In genomic region chr5:43804723-43805122, GRCh38 we compare ENCODE assay signal across 23 cellular contexts.
"Had no signal": no experiment of that assay in that cellular context is flagged by ENCODE, and none has a peak within 500 bp of the region (broad histone marks: within the 10 kb centered on the region; RNA-seq: fewer than 3 reads in every experiment).

No MANE protein-coding gene starts in this region.

- DNase-seq: dermis blood vessel endothelial cell; dorsolateral prefrontal cortex; effector CD4-positive, alpha-beta T cell; effector memory CD4-positive, alpha-beta T cell; foreskin fibroblast; foreskin melanocyte; gastrocnemius medialis; glutamatergic neuron; head of caudate nucleus; heart right ventricle; hippocampal formation; left cardiac atrium; left lung; left ventricle myocardium superior; lower lobe of right lung; mesenchymal stem cell; mucosa of descending colon; naive B cell had no signal

- FAIRE-seq: colon, endothelial cell of umbilical vein, islet of Langerhans had no signal

- H3K36me3 ChIP-seq: esophagus muscularis mucosa, gastrocnemius medialis, heart right ventricle, left lung, lower lobe of right lung had no signal

- H3K4me3 ChIP-seq: coronary artery, dorsolateral prefrontal cortex, esophagus muscularis mucosa, gastrocnemius medialis, heart right ventricle, left lung, lower lobe of right lung, mucosa of descending colon had no signal

- H3K4me1 ChIP-seq: esophagus muscularis mucosa, gastrocnemius medialis, heart right ventricle, left lung, lower lobe of right lung had no signal

- H3K9me3 ChIP-seq: esophagus muscularis mucosa, gastrocnemius medialis, lower lobe of right lung had no signal

- H3K27me3 ChIP-seq: dorsolateral prefrontal cortex, esophagus muscularis mucosa, gastrocnemius medialis, heart right ventricle, left lung had no signal

- H3K27ac ChIP-seq: coronary artery, dorsolateral prefrontal cortex, esophagus muscularis mucosa, gastrocnemius medialis, heart right ventricle, left lung, lower lobe of right lung had no signal

- ATAC-seq: gastrocnemius medialis, heart right ventricle, left cardiac atrium, left lung, left ventricle myocardium superior, lower lobe of right lung, mucosa of descending colon had no signal
